In the genomic region with DNA sequence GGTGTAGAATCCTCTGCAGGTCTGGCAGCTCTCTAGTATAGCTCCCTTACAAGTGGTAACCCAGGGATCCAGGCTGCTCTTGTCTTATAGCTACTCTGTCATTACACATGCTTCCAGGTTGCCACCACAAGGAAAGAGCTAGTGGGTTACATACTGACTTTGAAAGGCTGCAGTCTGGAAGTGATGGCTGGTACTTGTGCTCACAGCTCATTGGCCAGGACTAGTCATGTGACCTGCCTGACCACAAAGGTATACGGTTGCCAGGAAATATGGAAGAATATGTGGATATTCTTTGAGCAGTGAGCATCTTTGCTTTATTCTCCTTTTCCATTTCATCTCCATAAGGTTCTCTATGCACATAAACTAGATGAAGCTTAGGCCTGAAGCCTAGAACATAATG, we compare ENCODE assay signal across 17 cellular contexts. TPM values are rescaled to one million over a fixed set of nuclear protein-coding genes. Genes with fewer than 3 reads are reported as not detected.
DNase-seq lines count a peak whose midpoint lies in the region; ATAC-seq, FAIRE-seq and TF ChIP-seq lines count a peak whose summit lies in the region.
"Had no signal": no experiment of that assay in that cellular context is flagged by ENCODE, and none has a peak within 500 bp of the region (broad histone marks: within the 10 kb centered on the region; RNA-seq: fewer than 3 reads in every experiment).

No MANE protein-coding gene starts in this region.

- TF ChIP-seq POLR2A in endothelial cell of umbilical vein (IDR thresholded peaks at IDR 0.05; ENCODE audit: low read depth, low read length) = no peak

- H3K27me3 ChIP-seq in endothelial cell of umbilical vein (ENCODE audit: control insufficient read depth in 2 of 2, insufficient read depth in 2 of 2, low read length in 2 of 2) = no peaks in the 10 kb centered on the region
- H3K27me3 ChIP-seq: tibial artery had no signal

- intact Hi-C loops in endothelial cell of umbilical vein (cut with micrococcal nuclease) = loop anchor here (2.0 kb wide), 1 partner anchor 13 kb away; no protein-coding TSS in a partner anchor

- H3K4me2 ChIP-seq in endothelial cell of umbilical vein (ENCODE audit: insufficient read depth, low read length) = no peak overlapping the region

- H3K9ac ChIP-seq in endothelial cell of umbilical vein (replicated peaks; ENCODE audit: extremely low read depth, insufficient read depth, low read length) = no peak overlapping the region

- FAIRE-seq in endothelial cell of umbilical vein (lab: Jason Lieb, UNC) = peak; percentile 35

- H3K27ac ChIP-seq in endothelial cell of umbilical vein (ENCODE audit: insufficient read depth, low read depth, low read length) = no peak overlapping the region
- H3K27ac ChIP-seq: prostate gland, tibial artery had no signal

- CTCF ChIA-PET in endothelial cell of umbilical vein (lab: Charles Lee) = interaction anchor here (0.9 to 2.3 kb wide), 2 partner anchors 16 to 395 kb away, joined by 3 to 11 read pairs; no protein-coding TSS in a partner anchor

- no peak overlapping the region for H3K4me3 ChIP-seq in endothelial cell of umbilical vein (replicated peaks in 1 of 3; ENCODE audit: insufficient read depth in 1 of 3, low read depth in 1 of 3, low read length in 3 of 3)
- H3K4me3 ChIP-seq: prostate gland, tibial artery had no signal

- H3K36me3 ChIP-seq in endothelial cell of umbilical vein (ENCODE audit: control insufficient read depth in 2 of 2, extremely low read depth in 1 of 2, insufficient read depth in 2 of 2, low read length in 2 of 2) = no peaks in the 10 kb centered on the region
- H3K36me3 ChIP-seq: prostate gland, tibial artery had no signal

- no peaks in the 10 kb centered on the region for H3K9me1 ChIP-seq in endothelial cell of umbilical vein (replicated peaks; ENCODE audit: control insufficient read depth, extremely low read depth, insufficient read depth, low read length)

- no TSS peak for BruUV-seq in endothelial cell of umbilical vein (replicated peaks; lab: Mats Ljungman, UMichigan)

- dilution Hi-C loops in endothelial cell of umbilical vein (cut with MboI; ENCODE audit: extremely low pct_ligation_motif_present, low sequenced_read_pairs) = no loop called here

- no peaks in the 10 kb centered on the region for H3K9me3 ChIP-seq in endothelial cell of umbilical vein (replicated peaks; ENCODE audit: control insufficient read depth, insufficient read depth, low read length)
- H3K9me3 ChIP-seq: prostate gland, tibial artery had no signal

- peaks cover 2% of the 10 kb centered on the region for H4K20me1 ChIP-seq in endothelial cell of umbilical vein (replicated peaks; ENCODE audit: control insufficient read depth, extremely low read depth, insufficient read depth, low read length)

- peak; percentile 25 for ATAC-seq in stimulated activated naive CD8-positive, alpha-beta T cell treated with anti-CD3 and anti-CD28 coated beads, Interleukin-15, Interleukin-2, amounts not matched to agents 100 U/mL and 50 U/mL, for 24 hours
- no peak for ATAC-seq in HG03571 (IDR thresholded peaks at IDR 0.05; ENCODE audit: unreplicated experiment)

- POLR2A ChIA-PET in endothelial cell of umbilical vein (lab: Charles Lee) = no interaction called here

- DNase-seq in activated CD8-positive, alpha-beta memory T cell treated with anti-CD3 and anti-CD28 coated beads for 24 hours = peak; percentile 56
- DNase-seq in activated CD8-positive, alpha-beta memory T cell treated with anti-CD3 and anti-CD28 coated beads, Interleukin-2, amount 50 U/mL, for 4 hours = no peak
- DNase-seq in MV-4-11 (lab: John Stamatoyannopoulos, UW) (peak; percentile 57), endothelial cell of umbilical vein (ENCODE audit: low read depth, low spot score) (no peak), mucosa of gallbladder (ENCODE audit: low spot score) (no peak), DMS114 treated with DMSO at 0.1 percent for 48 hours (lab: John Stamatoyannopoulos, UW; ENCODE audit: unreplicated experiment) (no peak)
- no peak for DNase-seq in stimulated activated naive CD8-positive, alpha-beta T cell treated with anti-CD3 and anti-CD28 coated beads, Interleukin-15, Interleukin-2, amounts not matched to agents 100 U/mL and 50 U/mL, for 24 hours
- DNase-seq: activated CD4-positive, alpha-beta T cell treated with anti-CD3 and anti-CD28 coated beads, Interleukin-2, amount 10 ng/mL, durations not matched to agents 7 days and 5 days; aorta; effector CD4-positive, alpha-beta T cell; left ventricle myocardium superior; NCI-H1092 treated with DMSO at 0.1 percent for 48 hours; NCI-H524 treated with DMSO at 0.1 percent for 48 hours; SHP77; tibial artery had no signal

- no peak for TF ChIP-seq CTCF in endothelial cell of umbilical vein (IDR thresholded peaks at IDR 0.05; ENCODE audit: extremely low read depth in 1 of 2, insufficient read depth in 1 of 2, low read depth in 1 of 2, low read length in 2 of 2)

- H2AFZ ChIP-seq in endothelial cell of umbilical vein (ENCODE audit: low read depth, low read length) = no peak overlapping the region

- no peaks in the 10 kb centered on the region for H3K4me1 ChIP-seq in endothelial cell of umbilical vein (ENCODE audit: control insufficient read depth, extremely low read depth, insufficient read depth, low read length)

- peaks cover 87% of the 10 kb centered on the region for H3K79me2 ChIP-seq in endothelial cell of umbilical vein (ENCODE audit: control insufficient read depth, insufficient read depth, low read length)

TF ChIP-seq in endothelial cell of umbilical vein, 7 proteins besides CTCF, POLR2A, EP300 and RAD21:
- TF ChIP-seq EZH2 (IDR thresholded peaks at IDR 0.05; ENCODE audit: borderline replicate concordance, low read depth, low read length, severe bottlenecking) (no peak), MYC (IDR thresholded peaks at IDR 0.05; ENCODE audit: low read depth, low read length) (no peak)

RNA-seq across cellular contexts. Expression of a gene that starts 46.0 kb away (rescaled TPM):
- total RNA-seq in endothelial cell of umbilical vein (30.8 and 33.0 TPM in 2 replicates), mucosa of gallbladder (74.3 TPM)
- 3.1 and 3.7 TPM in 2 replicates for polyA plus RNA-seq in endothelial cell of umbilical vein
- polyA plus RNA-seq in endothelial cell of umbilical vein (2011; cell fraction: cytosol; rRNA removed) = 2.9 and 3.6 TPM in 2 replicates
- 14.8 and 18.3 TPM in 2 replicates for polyA plus RNA-seq in endothelial cell of umbilical vein (2011; cell fraction: nucleus; rRNA removed)
- polyA plus RNA-seq in endothelial cell of umbilical vein (2012) = 8.7 and 10.9 TPM in 2 replicates
- polyA minus RNA-seq in endothelial cell of umbilical vein = 26.6 and 27.2 TPM in 2 replicates
- polyA minus RNA-seq in endothelial cell of umbilical vein (2011; cell fraction: cytosol; rRNA and poly(A)+ RNA removed) = 12.1 TPM
- polyA minus RNA-seq in endothelial cell of umbilical vein (2011; cell fraction: nucleus; rRNA and poly(A)+ RNA removed) = 30.9 and 41.3 TPM in 2 replicates

Comparison
In these comparisons a context has a peak if more than half of its experiments do, and no peak if none do; other contexts are left out.
1. DNase-seq: peak in activated CD8-positive, alpha-beta memory T cell treated with anti-CD3 and anti-CD28 coated beads for 24 hours (single experiment) and MV-4-11 (single experiment); none in activated CD8-positive, alpha-beta memory T cell treated with anti-CD3 and anti-CD28 coated beads, Interleukin-2, amount 50 U/mL, for 4 hours (single experiment), endothelial cell of umbilical vein (single experiment), stimulated activated naive CD8-positive, alpha-beta T cell treated with anti-CD3 and anti-CD28 coated beads, Interleukin-15, Interleukin-2, amounts not matched to agents 100 U/mL and 50 U/mL, for 24 hours (single experiment), mucosa of gallbladder (single experiment) and DMS114 treated with DMSO at 0.1 percent for 48 hours (single experiment).